ENCODE assay signal across 19 cellular contexts in genomic region chr21:37076087-37076486, GRCh38. TPM values are rescaled to one million over a fixed set of nuclear protein-coding genes. Genes with fewer than 3 reads are reported as not detected.
DNase-seq lines count a peak whose midpoint lies in the region; ATAC-seq and TF ChIP-seq lines count a peak whose summit lies in the region.
"Had no signal": no experiment of that assay in that cellular context is flagged by ENCODE, and none has a peak within 500 bp of the region (broad histone marks: within the 10 kb centered on the region; RNA-seq: fewer than 3 reads in every experiment).

No MANE protein-coding gene starts in this region.

- H3K36me3 Mint-ChIP-seq in activated naive CD4-positive, alpha-beta T cell treated with anti-CD3 and anti-CD28 coated beads, Interleukin-2, amount 50 U/mL, for 24 hours: peaks cover 6% of the 10 kb centered on the region
- peaks cover under 1% of the 10 kb centered on the region for H3K36me3 Mint-ChIP-seq in activated naive CD4-positive, alpha-beta T cell treated with anti-CD3 and anti-CD28 coated beads for 36 hours (ENCODE audit: low read depth)

- no peaks in the 10 kb centered on the region for H3K9me3 Mint-ChIP-seq in activated naive CD4-positive, alpha-beta T cell treated with anti-CD3 and anti-CD28 coated beads, Interleukin-2, amount 50 U/mL, for 24 hours
- H3K9me3 Mint-ChIP-seq in activated naive CD4-positive, alpha-beta T cell treated with anti-CD3 and anti-CD28 coated beads for 36 hours: no peaks in the 10 kb centered on the region

- H3F3A ChIP-seq in PC-3 (ENCODE audit: low read length, unreplicated experiment) (no peaks in the 10 kb centered on the region), smooth muscle cell (ENCODE audit: low read depth) (no peaks in the 10 kb centered on the region)

- BruUV-seq in PC-3 (replicated peaks; lab: Mats Ljungman, UMichigan): no TSS peak

- CTCF ChIA-PET in activated naive CD4-positive, alpha-beta T cell treated with anti-CD3 and anti-CD28 coated beads for 36 hours (lab: Charles Lee): no interaction called here
- CTCF ChIA-PET in PC-3 (lab: Charles Lee): no interaction called here

- H3K4me2 ChIP-seq in PC-3 (ENCODE audit: low read length): 0 out of 2 replicates have a peak overlapping the region, but pooled peaks have one; percentile 93
- H3K4me2 ChIP-seq in hepatocyte: peak overlapping the region; percentile 94
- peak overlapping the region; percentile 95 for H3K4me2 ChIP-seq in smooth muscle cell
- H3K4me2 ChIP-seq: KMS-11 had no signal

- no peak for ATAC-seq in PC-3
- no peak for ATAC-seq in HG03045 (IDR thresholded peaks at IDR 0.05; ENCODE audit: unreplicated experiment)
- ATAC-seq: Panc1 had no signal

- H3K9ac ChIP-seq in PC-3 (ENCODE audit: low read length) (no peak overlapping the region), smooth muscle cell (ENCODE audit: low read depth) (no peak overlapping the region)
- H3K9ac ChIP-seq: KMS-11 had no signal

- TF ChIP-seq CTCF in PC-3 (conservative IDR thresholded peaks at IDR 0.05; ENCODE audit: low read depth, low read length) (no peak), hepatocyte (IDR thresholded peaks at IDR 0.05; ENCODE audit: poor library complexity) (no peak), smooth muscle cell (IDR thresholded peaks at IDR 0.05; ENCODE audit: borderline replicate concordance, insufficient read depth, poor library complexity, severe bottlenecking) (no peak)

- H3K4me1 ChIP-seq in PC-3 (ENCODE audit: insufficient read depth, low read length) (peaks cover 23% of the 10 kb centered on the region), hepatocyte (ENCODE audit: insufficient read depth) (peaks cover 14% of the 10 kb centered on the region), smooth muscle cell (ENCODE audit: low read depth) (peaks cover 17% of the 10 kb centered on the region)

- H3K27ac Mint-ChIP-seq in activated naive CD4-positive, alpha-beta T cell treated with anti-CD3 and anti-CD28 coated beads, Interleukin-2, amount 50 U/mL, for 24 hours: no peak overlapping the region
- no peak overlapping the region for H3K27ac Mint-ChIP-seq in activated naive CD4-positive, alpha-beta T cell treated with anti-CD3 and anti-CD28 coated beads for 36 hours

- DNase-seq in activated naive CD4-positive, alpha-beta T cell treated with anti-CD3 and anti-CD28 coated beads for 36 hours: no peak
- DNase-seq in PC-3 (no peak), hepatocyte (ENCODE audit: low spot score) (no peak), smooth muscle cell (lab: John Stamatoyannopoulos, UW; ENCODE audit: unreplicated experiment) (no peak), KG1 (lab: John Stamatoyannopoulos, UW) (no peak)
- DNase-seq: Calu3, NCI-H1048, NCI-H1694, NCI-H2029 treated with DMSO at 0.1 percent for 48 hours, NCI-H526 treated with DMSO at 0.1 percent for 48 hours, SHP77 had no signal

- no peaks in the 10 kb centered on the region for H3K27me3 Mint-ChIP-seq in activated naive CD4-positive, alpha-beta T cell treated with anti-CD3 and anti-CD28 coated beads, Interleukin-2, amount 50 U/mL, for 24 hours
- no peaks in the 10 kb centered on the region for H3K27me3 Mint-ChIP-seq in activated naive CD4-positive, alpha-beta T cell treated with anti-CD3 and anti-CD28 coated beads for 36 hours (ENCODE audit: low read depth)
- H3K27me3 Mint-ChIP-seq: B cell had no signal

- H3K27ac ChIP-seq in PC-3 (ENCODE audit: low read length): no peak overlapping the region
- H3K27ac ChIP-seq in hepatocyte: no peak overlapping the region
- H3K27ac ChIP-seq in smooth muscle cell (ENCODE audit: low read depth): no peak overlapping the region
- H3K27ac ChIP-seq: 22Rv1, C4-2B, KMS-11, RWPE1 had no signal

- H3K36me3 ChIP-seq in PC-3 (ENCODE audit: low read depth, low read length) (no peaks in the 10 kb centered on the region), hepatocyte (replicated peaks; ENCODE audit: insufficient read depth, low read depth) (no peaks in the 10 kb centered on the region), smooth muscle cell (ENCODE audit: low read depth) (no peaks in the 10 kb centered on the region)

- H3K27me3 ChIP-seq in PC-3 (ENCODE audit: low read length): no peaks in the 10 kb centered on the region
- no peaks in the 10 kb centered on the region for H3K27me3 ChIP-seq in hepatocyte
- H3K27me3 ChIP-seq in smooth muscle cell (ENCODE audit: low read depth): no peaks in the 10 kb centered on the region

- H3K4me1 Mint-ChIP-seq in activated naive CD4-positive, alpha-beta T cell treated with anti-CD3 and anti-CD28 coated beads, Interleukin-2, amount 50 U/mL, for 24 hours: peaks cover 73% of the 10 kb centered on the region
- H3K4me1 Mint-ChIP-seq in activated naive CD4-positive, alpha-beta T cell treated with anti-CD3 and anti-CD28 coated beads for 36 hours (ENCODE audit: low read depth): peaks cover 47% of the 10 kb centered on the region

- intact Hi-C loops in activated naive CD4-positive, alpha-beta T cell treated with anti-CD3 and anti-CD28 coated beads for 36 hours (cut with micrococcal nuclease): no loop called here
- intact Hi-C loops in PC-3 (cut with micrococcal nuclease): no loop called here

- POLR2A ChIA-PET in PC-3 (lab: Charles Lee; ENCODE audit: unreplicated experiment): no interaction called here

- H3K9me3 ChIP-seq in PC-3 (ENCODE audit: low read length) (no peaks in the 10 kb centered on the region), hepatocyte (ENCODE audit: low read depth) (no peaks in the 10 kb centered on the region), smooth muscle cell (replicated peaks; ENCODE audit: low read depth) (no peaks in the 10 kb centered on the region)

- H3K79me2 ChIP-seq in PC-3 (ENCODE audit: low read length) (peaks cover 94% of the 10 kb centered on the region), hepatocyte (peaks cover 84% of the 10 kb centered on the region), smooth muscle cell (ENCODE audit: low read depth) (peaks cover 85% of the 10 kb centered on the region)

- no peak overlapping the region for H3K4me3 ChIP-seq in PC-3 (ENCODE audit: low read length)
- peak overlapping the region; percentile 6 for H3K4me3 ChIP-seq in hepatocyte
- H3K4me3 ChIP-seq in smooth muscle cell: no peak overlapping the region

- peaks cover 40% of the 10 kb centered on the region; the same call in 1 of the 2 replicates for H4K20me1 ChIP-seq in PC-3 (ENCODE audit: low read length)
- peaks cover 61% of the 10 kb centered on the region for H4K20me1 ChIP-seq in hepatocyte (ENCODE audit: insufficient read depth, poor library complexity, severe bottlenecking)
- peaks cover 74% of the 10 kb centered on the region for H4K20me1 ChIP-seq in smooth muscle cell (ENCODE audit: low read depth)

- H3K9me2 ChIP-seq in PC-3 (replicated peaks; ENCODE audit: low read length): no peaks in the 10 kb centered on the region
- no peaks in the 10 kb centered on the region for H3K9me2 ChIP-seq in hepatocyte (replicated peaks; ENCODE audit: insufficient read depth)

- H2AFZ ChIP-seq in PC-3 (ENCODE audit: low read length) (no peak overlapping the region), hepatocyte (no peak overlapping the region), smooth muscle cell (ENCODE audit: low read depth) (no peak overlapping the region)

- peak overlapping the region; percentile 30 for H3K4me3 Mint-ChIP-seq in activated naive CD4-positive, alpha-beta T cell treated with anti-CD3 and anti-CD28 coated beads, Interleukin-2, amount 50 U/mL, for 24 hours
- no peak overlapping the region for H3K4me3 Mint-ChIP-seq in activated naive CD4-positive, alpha-beta T cell treated with anti-CD3 and anti-CD28 coated beads for 36 hours

RNA-seq across cellular contexts. Expression of gene TTC3, which starts 3.0 kb away (rescaled TPM):
- total RNA-seq in activated naive CD4-positive, alpha-beta T cell treated with anti-CD3 and anti-CD28 coated beads for 36 hours: 10 to 100 TPM; 53.7 to 53.8 TPM
- total RNA-seq in PC-3 (2014; rRNA removed): 121 and 140 TPM in 2 replicates
- total RNA-seq in hepatocyte: 196 and 244 TPM in 2 replicates
- 139 and 146 TPM in 2 replicates for polyA plus RNA-seq in hepatocyte
- 224 and 331 TPM in 2 replicates for total RNA-seq in smooth muscle cell
- polyA plus RNA-seq in smooth muscle cell: 177 and 193 TPM in 2 replicates

RNA-seq across cellular contexts. Expression of gene PIGP, which starts 3.2 kb away (rescaled TPM):
- total RNA-seq in activated naive CD4-positive, alpha-beta T cell treated with anti-CD3 and anti-CD28 coated beads for 36 hours: 10 to 100 TPM; 12.0 to 16.9 TPM
- total RNA-seq in PC-3 (2014; rRNA removed) (17.1 and 20.1 TPM in 2 replicates), hepatocyte (20.0 and 23.3 TPM in 2 replicates), smooth muscle cell (13.8 and 15.4 TPM in 2 replicates)
- polyA plus RNA-seq in hepatocyte (39.9 and 48.7 TPM in 2 replicates), smooth muscle cell (17.6 and 19.3 TPM in 2 replicates)
